In genomic region chr10:293636-294035, GRCh38 we compare ENCODE assay signal across 22 cellular contexts.
"Had no signal": no experiment of that assay in that cellular context is flagged by ENCODE, and none has a peak within 500 bp of the region (broad histone marks: within the 10 kb centered on the region; RNA-seq: fewer than 3 reads in every experiment).

No MANE protein-coding gene starts in this region.

- H3K27ac Mint-ChIP-seq: activated CD4-positive, alpha-beta memory T cell treated with anti-CD3 and anti-CD28 coated beads, Interleukin-2, amount 10 ng/mL, durations not matched to agents 7 days and 5 days; activated CD8-positive, alpha-beta memory T cell treated with anti-CD3 and anti-CD28 coated beads, Interleukin-2, amount 10 ng/mL, durations not matched to agents 7 days and 5 days; activated naive CD8-positive, alpha-beta T cell treated with anti-CD3 and anti-CD28 coated beads, Interleukin-2, amount 10 ng/mL, durations not matched to agents 7 days and 5 days; activated T-helper 2 cell treated with anti-CD3 and anti-CD28 coated beads, Interferon-gamma antibody, Interleukin-2, Interleukin-4, amounts not matched to agents 10 μg/mL and 5 μg/mL and 100 μg/mL, durations not matched to agents 14 hours and 24 hours and 36 hours; stimulated activated naive B cell treated with anti-CD40 and anti-IgM and Interleukin-4, amounts not matched to agents 10 μg/mL and 1 μg/mL and 100 μg/mL, for 72 hours; T-cell; WTC11 had no signal

- H3K4me3 Mint-ChIP-seq: activated CD4-positive, alpha-beta memory T cell treated with anti-CD3 and anti-CD28 coated beads, Interleukin-2, amount 10 ng/mL, durations not matched to agents 7 days and 5 days; activated CD8-positive, alpha-beta memory T cell treated with anti-CD3 and anti-CD28 coated beads, Interleukin-2, amount 10 ng/mL, durations not matched to agents 7 days and 5 days; activated naive CD8-positive, alpha-beta T cell treated with anti-CD3 and anti-CD28 coated beads, Interleukin-2, amount 10 ng/mL, durations not matched to agents 7 days and 5 days; stimulated activated naive B cell treated with anti-CD40 and anti-IgM and Interleukin-4, amounts not matched to agents 10 μg/mL and 1 μg/mL and 100 μg/mL, for 72 hours; T-cell; WTC11 had no signal

- H3K36me3 Mint-ChIP-seq: activated CD8-positive, alpha-beta memory T cell treated with anti-CD3 and anti-CD28 coated beads, Interleukin-2, amount 10 ng/mL, durations not matched to agents 7 days and 5 days; activated naive CD8-positive, alpha-beta T cell treated with anti-CD3 and anti-CD28 coated beads, Interleukin-2, amount 10 ng/mL, durations not matched to agents 7 days and 5 days; WTC11 had no signal

- DNase-seq: activated CD4-positive, alpha-beta memory T cell treated with anti-CD3 and anti-CD28 coated beads, Interleukin-2, amount 10 ng/mL, durations not matched to agents 7 days and 5 days; activated CD4-positive, alpha-beta T cell treated with anti-CD3 and anti-CD28 coated beads for 4 hours; activated CD8-positive, alpha-beta memory T cell treated with anti-CD3 and anti-CD28 coated beads, Interleukin-2, amount 10 ng/mL, durations not matched to agents 7 days and 5 days; activated naive CD4-positive, alpha-beta T cell treated with Interleukin-2 at 50 U/mL for 16 hours; activated naive CD8-positive, alpha-beta T cell treated with anti-CD3 and anti-CD28 coated beads, Interleukin-2, amount 10 ng/mL, durations not matched to agents 7 days and 5 days; activated T-cell treated with anti-CD3 and anti-CD28 coated beads, Interleukin-2, amount 50 U/mL, for 1 hour; amygdala; body of pancreas; caudate nucleus; colonic mucosa; heart left ventricle; left lung; mammary epithelial cell; naive B cell; pancreas; stimulated activated naive B cell treated with anti-CD40 and anti-IgM and Interleukin-4, amounts not matched to agents 10 μg/mL and 1 μg/mL and 100 μg/mL, for 72 hours; T-cell had no signal

- H3K4me3 ChIP-seq: body of pancreas, colonic mucosa, gastroesophageal sphincter, heart left ventricle, left lung, pancreas, spleen had no signal

- H3K27ac ChIP-seq: body of pancreas, colonic mucosa, gastroesophageal sphincter, heart left ventricle, left lung, pancreas, spleen had no signal

- H3K9me3 Mint-ChIP-seq: activated CD4-positive, alpha-beta memory T cell treated with anti-CD3 and anti-CD28 coated beads, Interleukin-2, amount 10 ng/mL, durations not matched to agents 7 days and 5 days; activated T-helper 2 cell treated with anti-CD3 and anti-CD28 coated beads, Interferon-gamma antibody, Interleukin-2, Interleukin-4, amounts not matched to agents 10 μg/mL and 5 μg/mL and 100 μg/mL, durations not matched to agents 14 hours and 24 hours and 36 hours; stimulated activated naive B cell treated with anti-CD40 and anti-IgM and Interleukin-4, amounts not matched to agents 10 μg/mL and 1 μg/mL and 100 μg/mL, for 72 hours; WTC11 had no signal

- H3K36me3 ChIP-seq: colonic mucosa, pancreas had no signal

- H3K27me3 ChIP-seq: body of pancreas, colonic mucosa, gastroesophageal sphincter, heart left ventricle, left lung, pancreas, spleen had no signal

- H3K9me3 ChIP-seq: body of pancreas, colonic mucosa, gastroesophageal sphincter, heart left ventricle, left lung, pancreas, spleen had no signal

- H3K4me1 ChIP-seq: body of pancreas, colonic mucosa, left lung, pancreas had no signal

- ATAC-seq: activated CD8-positive, alpha-beta memory T cell treated with anti-CD3 and anti-CD28 coated beads, Interleukin-2, amount 10 ng/mL, durations not matched to agents 7 days and 5 days; body of pancreas; gastroesophageal sphincter; left lung; pancreas; sciatic nerve; stimulated activated naive B cell treated with anti-CD40 and anti-IgM and Interleukin-4, amounts not matched to agents 10 μg/mL and 1 μg/mL and 100 μg/mL, for 72 hours; T-cell; WTC11 had no signal

- H3K4me1 Mint-ChIP-seq: activated CD4-positive, alpha-beta memory T cell treated with anti-CD3 and anti-CD28 coated beads, Interleukin-2, amount 10 ng/mL, durations not matched to agents 7 days and 5 days; activated CD8-positive, alpha-beta memory T cell treated with anti-CD3 and anti-CD28 coated beads, Interleukin-2, amount 10 ng/mL, durations not matched to agents 7 days and 5 days; activated naive CD8-positive, alpha-beta T cell treated with anti-CD3 and anti-CD28 coated beads, Interleukin-2, amount 10 ng/mL, durations not matched to agents 7 days and 5 days; WTC11 had no signal
